In the genomic region with DNA sequence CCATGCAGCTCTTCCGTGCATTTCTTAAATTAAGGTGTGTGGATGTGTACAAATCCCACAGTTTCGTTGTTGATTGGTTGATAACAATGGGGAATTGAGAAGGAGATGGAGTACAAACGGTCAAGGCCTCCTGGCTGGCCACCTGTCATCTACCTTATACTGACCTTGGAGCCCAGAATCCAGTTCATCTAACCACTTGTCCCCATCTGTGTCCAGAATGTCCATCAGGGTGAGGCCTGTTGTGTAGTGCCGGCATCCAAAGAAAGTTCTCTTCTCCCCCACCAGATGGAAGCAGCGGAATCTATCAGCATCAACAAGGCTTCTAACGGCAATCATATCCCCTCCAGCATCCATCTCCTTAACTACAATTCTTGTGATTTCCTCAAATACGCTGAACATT, we compare ENCODE assay signal across 14 cellular contexts. TPM values are rescaled to one million over a fixed set of nuclear protein-coding genes. Genes with fewer than 3 reads are reported as not detected.
DNase-seq lines count a peak whose midpoint lies in the region; ATAC-seq and TF ChIP-seq lines count a peak whose summit lies in the region.
"Had no signal": no experiment of that assay in that cellular context is flagged by ENCODE, and none has a peak within 500 bp of the region (broad histone marks: within the 10 kb centered on the region; RNA-seq: fewer than 3 reads in every experiment).

No MANE protein-coding gene starts in this region.

- H3K4me1 ChIP-seq in BE2C: no peaks in the 10 kb centered on the region
- peaks cover 11% of the 10 kb centered on the region for H3K4me1 ChIP-seq in mucosa of descending colon (ENCODE audit: low read depth)
- no peaks in the 10 kb centered on the region for H3K4me1 ChIP-seq in tibial artery
- H3K4me1 ChIP-seq: testis had no signal

- TF ChIP-seq CTCF in BE2C (IDR thresholded peaks at IDR 0.05; ENCODE audit: low read depth, low read length) (peak; percentile 45), HFF-Myc (IDR thresholded peaks at IDR 0.05; ENCODE audit: low read depth, low read length, missing control alignments) (peak; percentile 18), mucosa of descending colon (IDR thresholded peaks at IDR 0.05) (no peak), tibial artery (IDR thresholded peaks at IDR 0.05) (no peak)

- no peak overlapping the region for H3K27ac ChIP-seq in tibial artery
- H3K27ac ChIP-seq: testis had no signal

- H3K27me3 ChIP-seq in BE2C (no peaks in the 10 kb centered on the region), tibial artery (no peaks in the 10 kb centered on the region)
- H3K27me3 ChIP-seq: testis had no signal

- H3K9me3 ChIP-seq in BE2C (no peaks in the 10 kb centered on the region), mucosa of descending colon (no peaks in the 10 kb centered on the region), tibial artery (no peaks in the 10 kb centered on the region)
- H3K9me3 ChIP-seq: testis had no signal

- DNase-seq in BE2C (no peak), HFF-Myc (ENCODE audit: extremely low read depth, low read depth) (no peak), cerebellar cortex (ENCODE audit: low spot score) (peak; percentile 32), mucosa of descending colon (no peak), tibial artery (no peak), HuH-7 (ENCODE audit: low spot score) (no peak)
- DNase-seq: activated CD8-positive, alpha-beta memory T cell treated with anti-CD3 and anti-CD28 coated beads, Interleukin-2, amount 50 U/mL, for 4 hours; DMS79 treated with DMSO at 0.1 percent for 48 hours; NCI-H1105 treated with DMSO at 0.1 percent for 48 hours; NCI-H774; testis had no signal

- H3K4me3 ChIP-seq in BE2C (ENCODE audit: low read depth, low read length) (no peak overlapping the region), HFF-Myc (replicated peaks; ENCODE audit: low read depth, low read length) (no peak overlapping the region), mucosa of descending colon (no peak overlapping the region), tibial artery (no peak overlapping the region)
- H3K4me3 ChIP-seq: testis had no signal

- H3K36me3 ChIP-seq in BE2C (no peaks in the 10 kb centered on the region; the same call in 1 of the 2 replicates), mucosa of descending colon (ENCODE audit: low read depth) (peaks cover 3% of the 10 kb centered on the region), tibial artery (peaks cover 3 to 44% (median 27%) of the 10 kb centered on the region in 3 donors)

- ATAC-seq in mucosa of descending colon (peak; percentile 24), HG02885 (IDR thresholded peaks at IDR 0.05; ENCODE audit: poor library complexity, unreplicated experiment) (no peak), HG03457 (IDR thresholded peaks at IDR 0.05; ENCODE audit: unreplicated experiment) (no peak)

- intact Hi-C loops in mucosa of descending colon (cut with DNase I, micrococcal nuclease) (no loop called here), tibial artery (cut with DNase I; ENCODE audit: low total_unique reads) (no loop called here)

RNA-seq across cellular contexts. Expression of gene GSDMB, which starts 1.5 kb away (rescaled TPM):
- polyA plus RNA-seq in BE2C (2012; ENCODE audit: insufficient read depth, insufficient read length, low read depth): 3.9 TPM
- total RNA-seq in mucosa of descending colon: 100 to 1,000 TPM in 2 of 3 donors, 10 to 100 TPM in 1; 76.1 to 162 (median 139) TPM

RNA-seq across cellular contexts. Expression of gene ORMDL3, which starts 10.5 kb away (rescaled TPM):
- polyA plus RNA-seq in BE2C (2012; ENCODE audit: insufficient read depth, insufficient read length, low read depth): 63.1 TPM
- 10 to 100 TPM; 56.8 to 62.0 (median 58.3) TPM for total RNA-seq in mucosa of descending colon

RNA-seq across cellular contexts. Expression of gene LRRC3C, which starts 10.6 kb away (rescaled TPM):
- not detected for polyA plus RNA-seq in BE2C (2012; ENCODE audit: insufficient read depth, insufficient read length, low read depth)
- total RNA-seq in mucosa of descending colon: not detected
- polyA plus RNA-seq: neural cell had no signal

RNA-seq across cellular contexts. Expression of gene GSDMA, which starts 45.9 kb away (rescaled TPM):
- not detected for polyA plus RNA-seq in BE2C (2012; ENCODE audit: insufficient read depth, insufficient read length, low read depth)
- total RNA-seq in mucosa of descending colon: under 1 TPM; 0.22 to 0.54 (median 0.26) TPM
- polyA plus RNA-seq: neural cell had no signal

RNA-seq across cellular contexts. Expression of gene ZPBP2, which starts 48.9 kb away (rescaled TPM):
- polyA plus RNA-seq in BE2C (2012; ENCODE audit: insufficient read depth, insufficient read length, low read depth): not detected
- total RNA-seq in mucosa of descending colon: not detected
- polyA plus RNA-seq: neural cell had no signal

Comparison
In these comparisons a context has a peak if more than half of its experiments do, and no peak if none do; other contexts are left out.
1. CTCF ChIP-seq: peak in BE2C (single experiment) and HFF-Myc (single experiment); none in mucosa of descending colon (single experiment) and tibial artery (0 of 2).